In genomic region chr12:110635055-110635454, GRCh38 we compare ENCODE assay signal across 17 cellular contexts.
"Had no signal": no experiment of that assay in that cellular context is flagged by ENCODE, and none has a peak within 500 bp of the region (broad histone marks: within the 10 kb centered on the region; RNA-seq: fewer than 3 reads in every experiment).

No MANE protein-coding gene starts in this region.

- H3K4me1 Mint-ChIP-seq: immature natural killer cell had no signal

- H3K9me3 ChIP-seq: ascending aorta, esophagus squamous epithelium, lower lobe of right lung, neutrophil, right atrium auricular region, transverse colon had no signal

- H3K4me1 ChIP-seq: ascending aorta, lower lobe of right lung had no signal

- H3K36me3 ChIP-seq: neutrophil, transverse colon had no signal

- H3K27me3 ChIP-seq: ascending aorta, esophagus squamous epithelium, neutrophil, right atrium auricular region, transverse colon had no signal

- H3K4me3 ChIP-seq: ascending aorta, esophagus squamous epithelium, lower lobe of right lung, right atrium auricular region, skin epidermis, transverse colon had no signal

- DNase-seq: activated CD4-positive, CD25-positive, alpha-beta regulatory T cell treated with anti-CD3 and anti-CD28 coated beads, Interleukin-2, amount 50 U/mL, for 72 hours; activated gamma-delta T cell treated with Interleukin-2 at 50 U/mL for 16 hours; activated naive CD8-positive, alpha-beta T cell treated with anti-CD3 and anti-CD28 coated beads, Interleukin-2, amount 10 ng/mL, durations not matched to agents 7 days and 5 days; esophagus squamous epithelium; foreskin fibroblast; glutamatergic neuron; immature natural killer cell; lower lobe of right lung; naive thymus-derived CD4-positive, alpha-beta T cell; posterior cingulate gyrus; stimulated activated CD4-positive, alpha-beta T cell treated with anti-CD3 and anti-CD28 coated beads, Interleukin-4, amount 100 ng/mL, for 4 hours; substantia nigra; transverse colon had no signal

- ATAC-seq: lower lobe of right lung; naive thymus-derived CD4-positive, alpha-beta T cell had no signal

- H3K36me3 Mint-ChIP-seq: immature natural killer cell had no signal

- H3K4me3 Mint-ChIP-seq: activated naive CD8-positive, alpha-beta T cell treated with anti-CD3 and anti-CD28 coated beads, Interleukin-2, amount 10 ng/mL, durations not matched to agents 7 days and 5 days; immature natural killer cell; naive thymus-derived CD4-positive, alpha-beta T cell had no signal

- H3K27ac Mint-ChIP-seq: activated naive CD8-positive, alpha-beta T cell treated with anti-CD3 and anti-CD28 coated beads, Interleukin-2, amount 10 ng/mL, durations not matched to agents 7 days and 5 days had no signal

- H3K27ac ChIP-seq: ascending aorta, esophagus squamous epithelium, lower lobe of right lung, neutrophil, right atrium auricular region, skin epidermis, transverse colon had no signal

- H3K27me3 Mint-ChIP-seq: activated naive CD8-positive, alpha-beta T cell treated with anti-CD3 and anti-CD28 coated beads, Interleukin-2, amount 10 ng/mL, durations not matched to agents 7 days and 5 days; naive thymus-derived CD4-positive, alpha-beta T cell had no signal

- H3K9me3 Mint-ChIP-seq: activated naive CD8-positive, alpha-beta T cell treated with anti-CD3 and anti-CD28 coated beads, Interleukin-2, amount 10 ng/mL, durations not matched to agents 7 days and 5 days; naive thymus-derived CD4-positive, alpha-beta T cell had no signal
